Comparison of ENCODE assay signal across 14 cellular contexts in genomic region chr3:64151335-64151871, GRCh38.
DNase-seq lines count a peak whose midpoint lies in the region; ATAC-seq, FAIRE-seq and TF ChIP-seq lines count a peak whose summit lies in the region.
"Had no signal": no experiment of that assay in that cellular context is flagged by ENCODE, and none has a peak within 500 bp of the region (broad histone marks: within the 10 kb centered on the region; RNA-seq: fewer than 3 reads in every experiment).

No MANE protein-coding gene starts in this region.

- POLR2A ChIA-PET in HepG2 (lab: Yijun Ruan, JAX), result no interaction called here
- POLR2A ChIA-PET in activated CD8-positive, alpha-beta T cell treated with anti-CD3 and anti-CD28 coated beads for 36 hours (lab: Charles Lee), result no interaction called here

- H3K4me1 Mint-ChIP-seq in nephron, result peaks cover 41% of the 10 kb centered on the region
- no peaks in the 10 kb centered on the region for H3K4me1 Mint-ChIP-seq in activated CD8-positive, alpha-beta T cell treated with anti-CD3 and anti-CD28 coated beads for 36 hours (ENCODE audit: low read depth)
- H3K4me1 Mint-ChIP-seq: activated CD4-positive, alpha-beta T cell treated with anti-CD3 and anti-CD28 coated beads for 36 hours had no signal

- no peak overlapping the region for H3K4me2 ChIP-seq in HepG2 (ENCODE audit: low read depth, low read length)
- H3K4me2 ChIP-seq: SK-N-SH had no signal

- FAIRE-seq in HepG2 (lab: Jason Lieb, UNC), result no peak

- ATAC-seq in HepG2, result no peak
- no peak for ATAC-seq in right lobe of liver
- ATAC-seq in activated CD8-positive, alpha-beta T cell treated with anti-CD3 and anti-CD28 coated beads for 36 hours, result no peak
- ATAC-seq: activated CD4-positive, alpha-beta T cell treated with anti-CD3 and anti-CD28 coated beads for 36 hours; gastrocnemius medialis had no signal

- H3K27me3 ChIP-seq in HepG2 (ENCODE audit: control insufficient read depth in 1 of 2, insufficient read depth in 2 of 2, low read length in 2 of 2), result no peaks in the 10 kb centered on the region
- no peaks in the 10 kb centered on the region for H3K27me3 ChIP-seq in right lobe of liver
- H3K27me3 ChIP-seq in duodenal mucosa (ENCODE audit: control insufficient read depth in 1 of 2, insufficient read depth in 2 of 2, low read length in 2 of 2), result no peaks in the 10 kb centered on the region
- no peaks in the 10 kb centered on the region for H3K27me3 ChIP-seq in vagina
- no peaks in the 10 kb centered on the region for H3K27me3 ChIP-seq in spleen (replicated peaks in 1 of 7)
- H3K27me3 ChIP-seq: gastrocnemius medialis, testis had no signal

- H3K4me3 ChIP-seq in HepG2 (replicated peaks in 1 of 3; ENCODE audit: insufficient read depth in 1 of 3, low read depth in 2 of 3, low read length in 3 of 3) (no peak overlapping the region), right lobe of liver (no peak overlapping the region), duodenal mucosa (ENCODE audit: low read depth in 1 of 2, low read length in 2 of 2) (no peak overlapping the region), vagina (no peak overlapping the region), spleen (no peak overlapping the region)
- H3K4me3 ChIP-seq: gastrocnemius medialis, psoas muscle, testis had no signal

- H3K4me1 ChIP-seq in HepG2 (ENCODE audit: insufficient read depth, low read length) (peaks cover 16% of the 10 kb centered on the region), right lobe of liver (no peaks in the 10 kb centered on the region), duodenal mucosa (ENCODE audit: control insufficient read depth in 1 of 2, insufficient read depth in 2 of 2, low read length in 2 of 2) (peaks cover 13 to 15% of the 10 kb centered on the region in 2 donors), vagina (peaks cover 36% of the 10 kb centered on the region), spleen (peaks cover 0 to 14% (median 0%) of the 10 kb centered on the region in 6 donors)

- TF ChIP-seq EP300 in HepG2 (IDR thresholded peaks at IDR 0.05; ENCODE audit: low read depth in 2 of 2, low read length in 2 of 2) (no peak), HepG2 (CRISPR knock-in tag; IDR thresholded peaks at IDR 0.05; ENCODE audit: borderline replicate concordance) (no peak)

- H3K27ac Mint-ChIP-seq in nephron, result peak overlapping the region; percentile 92 to 97 (median 97)
- no peak overlapping the region for H3K27ac Mint-ChIP-seq in activated CD8-positive, alpha-beta T cell treated with anti-CD3 and anti-CD28 coated beads for 36 hours
- H3K27ac Mint-ChIP-seq: activated CD4-positive, alpha-beta T cell treated with anti-CD3 and anti-CD28 coated beads for 36 hours had no signal

- in situ Hi-C loops in HepG2 (cut with HindIII; ENCODE audit: extremely low pct_ligation_motif_present, low pct_unique_long_range_greater_than_20kb), result no loop called here

- TF ChIP-seq POLR2A in HepG2 (IDR thresholded peaks at IDR 0.05; ENCODE audit: insufficient read depth in 1 of 2, low read depth in 2 of 2, low read length in 2 of 2) (no peak), right lobe of liver (IDR thresholded peaks at IDR 0.05) (no peak), vagina (IDR thresholded peaks at IDR 0.05) (no peak), spleen (IDR thresholded peaks at IDR 0.05) (no peak)

- intact Hi-C loops in HepG2 (cut with micrococcal nuclease; ENCODE audit: unreplicated experiment) (loop anchor here (2.0 kb wide), 1 partner anchor 43 kb away; no protein-coding TSS in a partner anchor), right lobe of liver (cut with DNase I) (no loop called here), vagina (cut with DNase I) (no loop called here), spleen (cut with DNase I; ENCODE audit: low total_unique reads) (no loop called here)
- intact Hi-C loops in activated CD8-positive, alpha-beta T cell treated with anti-CD3 and anti-CD28 coated beads for 36 hours (cut with micrococcal nuclease), result no loop called here

- DNase-seq in HepG2 (ENCODE audit: low spot score) (no peak), right lobe of liver (no peak), vagina (ENCODE audit: extremely low spot score in 2 of 2) (no peak), spleen (no peak)
- DNase-seq in activated CD4-positive, alpha-beta T cell treated with anti-CD3 and anti-CD28 coated beads, Interleukin-2, amount 50 U/mL, for 1 hour, result no peak
- DNase-seq in activated CD8-positive, alpha-beta T cell treated with anti-CD3 and anti-CD28 coated beads for 36 hours, result no peak
- DNase-seq: activated CD4-positive, alpha-beta T cell treated with anti-CD3 and anti-CD28 coated beads for 36 hours; activated effector memory CD4-positive, alpha-beta T cell treated with anti-CD3 and anti-CD28 coated beads, Interleukin-2, amount 50 U/mL, for 16 hours had no signal

- no peaks in the 10 kb centered on the region for H4K20me1 ChIP-seq in HepG2 (ENCODE audit: insufficient read depth, low read length)

- H3K27me3 Mint-ChIP-seq in nephron (ENCODE audit: low read depth), result no peaks in the 10 kb centered on the region
- peaks cover 2% of the 10 kb centered on the region for H3K27me3 Mint-ChIP-seq in activated CD8-positive, alpha-beta T cell treated with anti-CD3 and anti-CD28 coated beads for 36 hours
- H3K27me3 Mint-ChIP-seq: activated CD4-positive, alpha-beta T cell treated with anti-CD3 and anti-CD28 coated beads for 36 hours had no signal

- H3K36me3 ChIP-seq in HepG2 (replicated peaks in 1 of 2; ENCODE audit: control insufficient read depth in 1 of 2, insufficient read depth in 2 of 2, low read length in 2 of 2) (no peaks in the 10 kb centered on the region), right lobe of liver (no peaks in the 10 kb centered on the region), duodenal mucosa (ENCODE audit: control insufficient read depth in 1 of 2, insufficient read depth in 2 of 2, low read length in 2 of 2) (no peaks in the 10 kb centered on the region), vagina (peaks cover 0 to 24% of the 10 kb centered on the region in 2 donors), spleen (peaks cover 0 to 10% (median 0%) of the 10 kb centered on the region in 6 donors)

- TF ChIP-seq CTCF in HepG2 (CRISPR knock-in tag; IDR thresholded peaks at IDR 0.05) (no peak), right lobe of liver (IDR thresholded peaks at IDR 0.05) (no peak), nephron (IDR thresholded peaks at IDR 0.05; ENCODE audit: unreplicated experiment in 3 of 3) (no peak), vagina (IDR thresholded peaks at IDR 0.05) (no peak), spleen (IDR thresholded peaks at IDR 0.05 in 8 of 11, conservative IDR thresholded peaks at IDR 0.05 in 3 of 11) (no peak)
- TF ChIP-seq CTCF in activated CD8-positive, alpha-beta T cell treated with anti-CD3 and anti-CD28 coated beads for 36 hours (IDR thresholded peaks at IDR 0.05), result no peak

- no peaks in the 10 kb centered on the region for H3K9me3 ChIP-seq in HepG2 (ENCODE audit: low read length)
- H3K9me3 ChIP-seq in right lobe of liver, result no peaks in the 10 kb centered on the region
- no peaks in the 10 kb centered on the region for H3K9me3 ChIP-seq in duodenal mucosa (ENCODE audit: control insufficient read depth in 1 of 2, low read length in 2 of 2)
- no peaks in the 10 kb centered on the region for H3K9me3 ChIP-seq in vagina
- no peaks in the 10 kb centered on the region for H3K9me3 ChIP-seq in spleen
- H3K9me3 ChIP-seq: gastrocnemius medialis, psoas muscle, SK-N-SH, testis had no signal

- H3K4me3 Mint-ChIP-seq in nephron, result peak overlapping the region in 2 of 3 experiments; percentile 33 to 50
- no peak overlapping the region for H3K4me3 Mint-ChIP-seq in activated CD8-positive, alpha-beta T cell treated with anti-CD3 and anti-CD28 coated beads for 36 hours
- H3K4me3 Mint-ChIP-seq: activated CD4-positive, alpha-beta T cell treated with anti-CD3 and anti-CD28 coated beads for 36 hours had no signal

- BruUV-seq in HepG2 (replicated peaks; lab: Mats Ljungman, UMichigan), result no TSS peak

- no peak for TF ChIP-seq RAD21 in HepG2 (CRISPR knock-in tag; IDR thresholded peaks at IDR 0.05)

- H3K27ac ChIP-seq in HepG2 (ENCODE audit: extremely low read length, insufficient read depth, low read length), result no peak overlapping the region
- no peak overlapping the region for H3K27ac ChIP-seq in right lobe of liver
- peak overlapping the region; percentile 16 for H3K27ac ChIP-seq in duodenal mucosa (ENCODE audit: low read depth, low read length)
- peak overlapping the region; percentile 80 for H3K27ac ChIP-seq in vagina
- peak overlapping the region in 2 of 8 donors; percentile 18 to 57 for H3K27ac ChIP-seq in spleen
- H3K27ac ChIP-seq: testis had no signal

- no peak overlapping the region for H2AFZ ChIP-seq in HepG2 (ENCODE audit: low read length)

- CTCF ChIA-PET in HepG2 (lab: Yijun Ruan, JAX; ENCODE audit: low intra/inter-chr PET ratio, low total read pairs), result no interaction called here
- CTCF ChIA-PET in activated CD8-positive, alpha-beta T cell treated with anti-CD3 and anti-CD28 coated beads for 36 hours (lab: Charles Lee), result no interaction called here

- H3K79me2 ChIP-seq in HepG2 (ENCODE audit: insufficient read depth, low read length), result no peaks in the 10 kb centered on the region

- H3K36me3 Mint-ChIP-seq in nephron (ENCODE audit: low read depth), result peaks cover 78% of the 10 kb centered on the region
- H3K36me3 Mint-ChIP-seq in activated CD8-positive, alpha-beta T cell treated with anti-CD3 and anti-CD28 coated beads for 36 hours (ENCODE audit: low read depth), result no peaks in the 10 kb centered on the region

- 39% methylated on average over 5 of the region's 5 CpGs for WGBS in HepG2 (ENCODE audit: low lambda C conversion rate)
- WGBS in right lobe of liver (ENCODE audit: insufficient coverage, low coverage, low lambda C conversion rate, missing lambda C conversion rate), result 71% methylated on average over 5 of the region's 5 CpGs
- 67 to 83% (median 71%) methylated on average over 5 of the region's 5 CpGs for WGBS in spleen, 5 donors

- no peak overlapping the region for H3K9ac ChIP-seq in HepG2 (ENCODE audit: insufficient read depth, low read depth, low read length)
- no peak overlapping the region for H3K9ac ChIP-seq in duodenal mucosa (ENCODE audit: low read depth in 1 of 2, low read length in 2 of 2)
- H3K9ac ChIP-seq: SK-N-SH had no signal

- H3K9me3 Mint-ChIP-seq in nephron, result peaks cover 3% of the 10 kb centered on the region
- no peaks in the 10 kb centered on the region for H3K9me3 Mint-ChIP-seq in activated CD8-positive, alpha-beta T cell treated with anti-CD3 and anti-CD28 coated beads for 36 hours

TF ChIP-seq in HepG2, 621 proteins besides CTCF, POLR2A, EP300 and RAD21:
- TF ChIP-seq ZNF747 (CRISPR knock-in tag; IDR thresholded peaks at IDR 0.05; ENCODE audit: borderline replicate concordance) (no peak), CEBPG (CRISPR knock-in tag; IDR thresholded peaks at IDR 0.05) (0 out of 2 replicates have a peak, but pooled peaks have one; percentile 15), CEBPB (IDR thresholded peaks at IDR 0.05; ENCODE audit: borderline replicate concordance, low read depth, low read length) (peak; percentile 69; the same call in 1 of the 2 replicates)
TF ChIP-seq in HepG2: peak in this region for 2.

Comparison
In these comparisons a context has a peak if more than half of its experiments do, and no peak if none do; other contexts are left out.
1. H3K27ac ChIP-seq: peak in duodenal mucosa (single experiment) and vagina (single experiment); none in HepG2 (single experiment) and right lobe of liver (0 of 3).